8 cellular contexts compared by ENCODE assay signal in the genomic region with DNA sequence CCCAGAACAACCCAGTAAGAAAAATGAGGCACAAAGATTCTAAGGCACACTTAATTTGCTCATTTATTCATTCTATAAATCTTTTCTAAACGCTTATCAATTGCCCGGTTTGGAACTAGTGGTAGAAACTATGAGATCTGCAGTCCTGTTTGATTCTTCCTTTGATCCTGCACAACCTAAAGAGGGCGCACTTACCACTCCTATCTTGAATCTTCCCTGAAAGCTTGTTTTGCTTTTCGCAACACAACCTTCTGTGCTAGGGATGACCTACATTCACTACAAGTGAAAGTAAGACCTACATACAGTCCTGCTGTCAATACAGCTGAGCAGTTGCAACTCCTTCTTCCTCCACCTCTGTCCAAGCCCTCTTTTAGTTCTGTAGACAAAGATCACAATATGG. TPM values are rescaled to one million over a fixed set of nuclear protein-coding genes. Genes with fewer than 3 reads are reported as not detected.
A peak's percentile ranks its signal among the peaks of the same experiment; 100 is the strongest.
DNase-seq lines count a peak whose midpoint lies in the region; ATAC-seq and TF ChIP-seq lines count a peak whose summit lies in the region.

No MANE protein-coding gene starts in this region.

- intact Hi-C loops in left ventricle myocardium superior (cut with micrococcal nuclease), result loop anchor here (5.0 kb wide), 1 partner anchor 357 kb away; no protein-coding TSS in a partner anchor

- H3K4me1 Mint-ChIP-seq in type B pancreatic cell (ENCODE audit: unreplicated experiment), result no peaks in the 10 kb centered on the region

- DNase-seq in CD1c-positive myeloid dendritic cell (ENCODE audit: extremely low spot score), result peak; percentile 52
- DNase-seq in Kasumi-1 (lab: John Stamatoyannopoulos, UW), result peak; percentile 23 to 54
- peak; percentile 35 to 47 for DNase-seq in activated CD4-positive, alpha-beta T cell treated with anti-CD3 and anti-CD28 coated beads for 4 hours
- no peak for DNase-seq in left ventricle myocardium superior
- no peak for DNase-seq in type B pancreatic cell (ENCODE audit: extremely low spot score, unreplicated experiment)

- peak; percentile 39 for TF ChIP-seq CTCF in type B pancreatic cell (conservative IDR thresholded peaks at IDR 0.05)

- peaks cover 6% of the 10 kb centered on the region for H3K9me3 Mint-ChIP-seq in type B pancreatic cell

- H3K27me3 Mint-ChIP-seq in type B pancreatic cell, result no peaks in the 10 kb centered on the region

- peak; percentile 45 for ATAC-seq in GM18520 (IDR thresholded peaks at IDR 0.05; ENCODE audit: unreplicated experiment)
- ATAC-seq in left ventricle myocardium superior, result peak; percentile 38
- ATAC-seq in GM19455 (IDR thresholded peaks at IDR 0.05; ENCODE audit: unreplicated experiment), result no peak
- ATAC-seq in HG02938 (IDR thresholded peaks at IDR 0.05; ENCODE audit: unreplicated experiment), result no peak

- no peak overlapping the region for H3K4me3 Mint-ChIP-seq in type B pancreatic cell

- no peaks in the 10 kb centered on the region for H3K36me3 Mint-ChIP-seq in type B pancreatic cell

- no peak overlapping the region for H3K27ac Mint-ChIP-seq in type B pancreatic cell

RNA-seq across cellular contexts. Expression of gene ARL4A, which starts 12.6 kb away (rescaled TPM):
- total RNA-seq in left ventricle myocardium superior, result 14.3 TPM
- total RNA-seq in type B pancreatic cell (ENCODE audit: low replicate concordance), result 25.0 and 25.5 TPM in 2 replicates

Comparison
In these comparisons a context has a peak if more than half of its experiments do, and no peak if none do; other contexts are left out.
1. DNase-seq: peak in CD1c-positive myeloid dendritic cell (single experiment), Kasumi-1 (2 of 2) and activated CD4-positive, alpha-beta T cell treated with anti-CD3 and anti-CD28 coated beads for 4 hours (2 of 2); none in left ventricle myocardium superior (single experiment) and type B pancreatic cell (single experiment).
2. ATAC-seq: peak in GM18520 (single experiment) and left ventricle myocardium superior (single experiment); none in GM19455 (single experiment) and HG02938 (single experiment).